In genomic region chr1:51235611-51236547, GRCh38 we compare ENCODE assay signal across 8 cellular contexts. TPM values are rescaled to one million over a fixed set of nuclear protein-coding genes. Genes with fewer than 3 reads are reported as not detected.
DNase-seq lines count a peak whose midpoint lies in the region; ATAC-seq and TF ChIP-seq lines count a peak whose summit lies in the region.

A gene with protein sequence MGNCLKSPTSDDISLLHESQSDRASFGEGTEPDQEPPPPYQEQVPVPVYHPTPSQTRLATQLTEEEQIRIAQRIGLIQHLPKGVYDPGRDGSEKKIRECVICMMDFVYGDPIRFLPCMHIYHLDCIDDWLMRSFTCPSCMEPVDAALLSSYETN (plus strand): TSS chr1:51236273. CDS start chr1:51236757, 484 bp downstream.

- H3K9ac ChIP-seq in BLaER1: peak within 1 kb of the TSS; percentile 91

- H3K27me3 ChIP-seq in BLaER1 (no peaks in the 10 kb centered on the region), left lung (no peaks in the 10 kb centered on the region)

- H3K36me3 ChIP-seq in BLaER1 (no peaks in the 10 kb centered on the region), left lung (no peaks in the 10 kb centered on the region)

- H3K4me3 ChIP-seq in BLaER1: peak within 1 kb of the TSS; percentile 80
- peak within 1 kb of the TSS; percentile 90 for H3K4me3 ChIP-seq in left lung

- DNase-seq in NCI-H526 treated with DMSO at 0.1 percent for 48 hours (lab: John Stamatoyannopoulos, UW) (peak; percentile 81), dedifferentiated amniotic fluid mesenchymal stem cell (ENCODE audit: extremely low spot score) (peak; percentile 82), left lung (peak; percentile 93 to 97)
- DNase-seq in activated CD4-positive, alpha-beta T cell treated with anti-CD3 and anti-CD28 coated beads, Interleukin-2, amount 50 U/mL, for 24 hours (ENCODE audit: low read depth in 1 of 2, low spot score in 1 of 2): peak; percentile 82 to 83
- DNase-seq in stimulated activated CD4-positive, alpha-beta T cell treated with anti-CD3 and anti-CD28 coated beads, Interleukin-2, amount 100 ng/mL, for 4 hours (ENCODE audit: low read depth): peak; percentile 90

- peaks cover 54% of the 10 kb centered on the region for H3K4me1 ChIP-seq in BLaER1
- H3K4me1 ChIP-seq in left lung: peaks cover 8 to 52% of the 10 kb centered on the region in 2 donors

- H3K27ac ChIP-seq in BLaER1 (peak within 1 kb of the TSS; percentile 81), left lung (peak within 1 kb of the TSS; percentile 89 to 93)

- intact Hi-C loops in left lung (cut with DNase I): no loop called here

- no peaks in the 10 kb centered on the region for H3K9me3 ChIP-seq in BLaER1
- H3K9me3 ChIP-seq in left lung: no peaks in the 10 kb centered on the region

- peak; percentile 83 for ATAC-seq in GM19328 (IDR thresholded peaks at IDR 0.05; ENCODE audit: unreplicated experiment)
- peak; percentile 66 for ATAC-seq in HG03469 (IDR thresholded peaks at IDR 0.05; ENCODE audit: unreplicated experiment)
- ATAC-seq in left lung: peak; percentile 98

- TF ChIP-seq CTCF in left lung (IDR thresholded peaks at IDR 0.05): no peak

- peak within 1 kb of the TSS; percentile 85 for H3K4me2 ChIP-seq in BLaER1

- peaks cover 40% of the 10 kb centered on the region for H4K20me1 ChIP-seq in BLaER1

RNA-seq across cellular contexts. Expression of the gene that starts here (rescaled TPM):
- total RNA-seq in left lung: 10 to 100 TPM; 90.1 to 97.4 TPM

Comparison
In these comparisons a context has a peak if more than half of its experiments do, and no peak if none do; other contexts are left out.
1. Peak in every context shown above with its lines: DNase-seq, ATAC-seq, H3K4me3 ChIP-seq and H3K27ac ChIP-seq.